Comparison of ENCODE assay signal across 8 cellular contexts in the genomic region with DNA sequence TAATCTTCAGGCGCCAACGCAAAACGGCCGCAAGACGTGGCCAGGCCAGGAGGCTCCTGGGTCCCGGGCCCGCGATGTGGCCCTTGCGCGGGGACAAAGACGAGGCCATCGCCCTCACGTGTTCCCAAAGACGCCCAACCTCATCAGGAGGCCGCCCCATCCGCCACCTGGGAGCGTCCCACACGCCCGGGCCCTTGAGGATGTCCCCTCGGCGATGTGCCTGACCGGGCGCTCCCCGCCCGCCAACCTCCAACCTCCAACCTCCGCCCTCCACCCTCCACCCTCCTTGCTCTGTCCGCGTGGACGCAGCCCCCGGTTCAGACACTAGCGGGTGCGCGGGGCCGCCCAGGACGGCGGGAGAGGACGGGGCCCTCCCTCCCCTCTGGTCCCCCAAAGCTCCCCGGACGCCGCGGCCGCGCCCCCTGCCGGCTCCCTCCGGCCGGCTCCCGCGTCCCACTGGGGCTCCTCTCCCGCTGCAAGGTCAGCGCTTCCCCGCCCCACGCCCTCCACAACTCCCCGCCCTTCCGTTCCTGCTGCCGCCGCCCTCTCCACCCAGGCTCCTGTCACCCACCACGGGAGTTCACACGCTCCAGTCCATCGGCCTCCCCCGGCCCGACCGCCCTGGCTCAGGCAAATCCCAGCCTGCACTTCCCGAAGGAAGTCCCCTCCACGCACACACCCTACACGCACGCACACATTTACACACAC.
A peak's percentile ranks its signal among the peaks of the same experiment; 100 is the strongest.
DNase-seq lines count a peak whose midpoint lies in the region; ATAC-seq and TF ChIP-seq lines count a peak whose summit lies in the region.

No MANE protein-coding gene starts in this region.

- H3K27ac ChIP-seq in H9 (ENCODE audit: insufficient read length, low read depth, low read length) (no peak overlapping the region), tibial nerve (peak overlapping the region in 1 of 4 donors; percentile 48)

- H3K9ac ChIP-seq in H9 (ENCODE audit: extremely low read depth, insufficient read length, low read length) = no peak overlapping the region

- H2AK5ac ChIP-seq in H9 (ENCODE audit: insufficient read length, low read length) = no peak overlapping the region

- no peak overlapping the region for H3T11ph ChIP-seq in H9 (ENCODE audit: low read length)

- ATAC-seq in T-cell (replicated peaks in 1 of 4) (peak; percentile 34 to 79 (median 60)), naive B cell (ENCODE audit: low read depth in 2 of 2) (peak; percentile 35 to 59), HG03175 (IDR thresholded peaks at IDR 0.05; ENCODE audit: unreplicated experiment) (no peak), HG03439 (IDR thresholded peaks at IDR 0.05; ENCODE audit: unreplicated experiment) (no peak)

- H4K91ac ChIP-seq in H9 (ENCODE audit: insufficient read length, low read depth, low read length) = no peak overlapping the region

- H2BK15ac ChIP-seq in H9 (ENCODE audit: low read depth, low read length) = no peak overlapping the region

- no peak overlapping the region for H2BK120ac ChIP-seq in H9 (ENCODE audit: low read depth, low read length, poor library complexity, severe bottlenecking)

- WGBS in H9 (ENCODE audit: extremely low coverage, insufficient read length, low lambda C conversion rate) = no CpG with 5 or more reads among the region's 66 CpGs
- WGBS in tibial nerve, 2 donors = 2% methylated on average over 33 to 60 of the region's 66 CpGs

- H4K5ac ChIP-seq in H9 (ENCODE audit: insufficient read length, low read depth, low read length) = no peak overlapping the region

- peaks cover 11 to 13% of the 10 kb centered on the region in 2 experiments for H3K4me1 Mint-ChIP-seq in H9
- H3K4me1 Mint-ChIP-seq in T-cell = peaks cover 0 to 8% (median 6%) of the 10 kb centered on the region in 3 donors
- peaks cover 3 to 10% (median 5%) of the 10 kb centered on the region in 3 donors for H3K4me1 Mint-ChIP-seq in naive B cell

- H3K4me1 ChIP-seq in H9 (ENCODE audit: insufficient read depth, low read length) = no peaks in the 10 kb centered on the region
- peaks cover 0 to 24% (median 4%) of the 10 kb centered on the region in 4 donors for H3K4me1 ChIP-seq in tibial nerve

- no peak overlapping the region for H3K56ac ChIP-seq in H9 (ENCODE audit: insufficient read length, low read depth, low read length)

- H3K27ac Mint-ChIP-seq in H9 = no peak overlapping the region
- no peak overlapping the region for H3K27ac Mint-ChIP-seq in T-cell
- no peak overlapping the region for H3K27ac Mint-ChIP-seq in naive B cell

- peak; percentile 69 for DNase-seq in H9
- DNase-seq in T-cell = peak in 20 of 34 experiments; percentile 2 to 62 (median 27)
- peak; percentile 92 for DNase-seq in ecto neural progenitor cell (ENCODE audit: low spot score)
- DNase-seq in naive B cell = peak; percentile 18
- no peak for DNase-seq in tibial nerve (ENCODE audit: low spot score in 2 of 2)
- no peak for DNase-seq in NCI-H2029 (lab: John Stamatoyannopoulos, UW)

- H3K27me3 ChIP-seq in H9 (ENCODE audit: insufficient read depth, low read length) = peaks cover 5% of the 10 kb centered on the region; the same call in 1 of the 2 replicates
- H3K27me3 ChIP-seq in tibial nerve = peaks cover 0 to 30% of the 10 kb centered on the region in 2 donors

- CTCF ChIA-PET in T-cell (lab: Charles Lee) = interaction anchor here in 1 of 2 donors (0.6 kb wide), 1 partner anchor 1198 kb away, joined by 3 read pairs; no protein-coding TSS in a partner anchor

- H2BK5ac ChIP-seq in H9 (ENCODE audit: insufficient read length, low read length) = no peak overlapping the region

- peak overlapping the region in 3 of 4 donors; percentile 23 to 39 (median 26) for H3K4me3 ChIP-seq in tibial nerve

- H3K18ac ChIP-seq in H9 (ENCODE audit: insufficient read length, low read depth, low read length) = peak overlapping the region; percentile 58

- H3K79me1 ChIP-seq in H9 (ENCODE audit: insufficient read depth, low read depth, low read length, poor library complexity, severe bottlenecking) = no peaks in the 10 kb centered on the region

- H3K4me3 Mint-ChIP-seq in H9 = no peak overlapping the region; a peak in 2 of 5 replicates
- no peak overlapping the region for H3K4me3 Mint-ChIP-seq in T-cell
- peak overlapping the region in 2 of 8 donors; percentile 11 to 62 for H3K4me3 Mint-ChIP-seq in naive B cell

- peak overlapping the region; percentile 54; the same call in 1 of the 2 replicates for H3K14ac ChIP-seq in H9 (ENCODE audit: insufficient read depth, low read length)

- no peak overlapping the region for H3K23ac ChIP-seq in H9 (ENCODE audit: insufficient read length, low read depth, low read length)

- no peak overlapping the region for H2BK12ac ChIP-seq in H9 (ENCODE audit: insufficient read length, low read depth, low read length)

- H3K36me3 Mint-ChIP-seq in H9 (ENCODE audit: insufficient read depth in 1 of 3, low read depth in 3 of 3) (no peaks in the 10 kb centered on the region; a peak in 1 of 7 replicates), T-cell (no peaks in the 10 kb centered on the region), naive B cell (no peaks in the 10 kb centered on the region)

- no peaks in the 10 kb centered on the region for H4K20me1 ChIP-seq in H9 (ENCODE audit: control insufficient read depth, insufficient read depth, insufficient read length)

- H3K9me3 ChIP-seq in H9 (ENCODE audit: control insufficient read depth, low read depth, low read length) (no peaks in the 10 kb centered on the region), tibial nerve (peaks cover 0 to 8% (median 0%) of the 10 kb centered on the region in 4 donors)

- no peak overlapping the region for H2AFZ ChIP-seq in H9 (ENCODE audit: low read length)

- H3K79me2 ChIP-seq in H9 (ENCODE audit: insufficient read depth, low read length) = no peaks in the 10 kb centered on the region

- POLR2A ChIA-PET in T-cell (lab: Charles Lee) = interaction anchor here in 1 of 2 donors (0.6 kb wide), 1 partner anchor 16 kb away, joined by 3 read pairs; no protein-coding TSS in a partner anchor

- no peak overlapping the region for H2BK20ac ChIP-seq in H9 (ENCODE audit: low read depth, low read length, poor library complexity, severe bottlenecking)

- H3K9me3 Mint-ChIP-seq in H9 (no peaks in the 10 kb centered on the region), T-cell (no peaks in the 10 kb centered on the region), naive B cell (peaks cover 0 to 3% (median 0%) of the 10 kb centered on the region in 7 donors)

- H3K4me2 ChIP-seq in H9 (ENCODE audit: insufficient read depth, insufficient read length, low read length) = peak overlapping the region; percentile 69

- peaks cover 11% of the 10 kb centered on the region for H3K23me2 ChIP-seq in H9 (ENCODE audit: insufficient read length, low read depth, low read length, poor library complexity, severe bottlenecking)

- no peak overlapping the region for H3K4ac ChIP-seq in H9 (ENCODE audit: low read depth, low read length)

- peak; percentile 68 for TF ChIP-seq CTCF in H9 (conservative IDR thresholded peaks at IDR 0.05)
- TF ChIP-seq CTCF in tibial nerve (IDR thresholded peaks at IDR 0.05) = peak in 4 of 5 experiments; percentile 38 to 54 (median 44)

- no peak overlapping the region for H4K8ac ChIP-seq in H9 (replicated peaks; ENCODE audit: insufficient read length, low read depth, low read length)

- H3K36me3 ChIP-seq in tibial nerve = no peaks in the 10 kb centered on the region

- TF ChIP-seq EP300 in tibial nerve (IDR thresholded peaks at IDR 0.05) = no peak

- TF ChIP-seq POLR2A in tibial nerve (IDR thresholded peaks at IDR 0.05) = no peak

- H3K27me3 Mint-ChIP-seq in H9 (ENCODE audit: low read depth) = peaks cover 52% of the 10 kb centered on the region
- peaks cover 15 to 19% of the 10 kb centered on the region in 2 donors for H3K27me3 Mint-ChIP-seq in T-cell
- H3K27me3 Mint-ChIP-seq in naive B cell = peaks cover 9 to 23% (median 17%) of the 10 kb centered on the region in 3 donors

Comparison
In these comparisons a context has a peak if more than half of its experiments do, and no peak if none do; other contexts are left out.
1. DNase-seq: peak in H9 (single experiment), T-cell (20 of 34), ecto neural progenitor cell (single experiment) and naive B cell (single experiment); none in tibial nerve (0 of 2) and NCI-H2029 (single experiment).
2. ATAC-seq: peak in T-cell (4 of 4) and naive B cell (2 of 2); none in HG03175 (single experiment) and HG03439 (single experiment).